8 cellular contexts compared by ENCODE assay signal in genomic region chr10:122567056-122567660, GRCh38. TPM values are rescaled to one million over a fixed set of nuclear protein-coding genes. Genes with fewer than 3 reads are reported as not detected.
DNase-seq lines count a peak whose midpoint lies in the region; ATAC-seq and TF ChIP-seq lines count a peak whose summit lies in the region.

No MANE protein-coding gene starts in this region.

- no peaks in the 10 kb centered on the region for H4K20me1 ChIP-seq in OCI-LY3 (ENCODE audit: insufficient read depth, low read length)

- H3K4me1 ChIP-seq in OCI-LY3 (ENCODE audit: low read length) (no peaks in the 10 kb centered on the region), colonic mucosa (no peaks in the 10 kb centered on the region)

- H3K4me3 ChIP-seq in OCI-LY3 (ENCODE audit: low read length): no peak overlapping the region
- H3K4me3 ChIP-seq in colonic mucosa: no peak overlapping the region

- TF ChIP-seq CTCF in OCI-LY3 (IDR thresholded peaks at IDR 0.05; ENCODE audit: low read depth, low read length): peak; percentile 62
- TF ChIP-seq CTCF in colonic mucosa (IDR thresholded peaks at IDR 0.05): peak; percentile 43
- TF ChIP-seq CTCF in nephron (IDR thresholded peaks at IDR 0.05; ENCODE audit: unreplicated experiment in 3 of 3): peak in 2 of 3 experiments; percentile 33 to 37

- H3K4me3 Mint-ChIP-seq in nephron: no peak overlapping the region

- peak; percentile 49 for DNase-seq in activated CD4-positive, CD25-positive, alpha-beta regulatory T cell treated with anti-CD3 and anti-CD28 coated beads, Interleukin-2, amount 50 U/mL, for 72 hours
- no peak for DNase-seq in colonic mucosa

- H3K4me1 Mint-ChIP-seq in nephron: peaks cover 4% of the 10 kb centered on the region

- H2AFZ ChIP-seq in OCI-LY3 (ENCODE audit: low read depth, low read length): no peak overlapping the region

- H3K27ac Mint-ChIP-seq in nephron: no peak overlapping the region

- H3K9me3 ChIP-seq in OCI-LY3 (ENCODE audit: insufficient read depth, low read length): no peaks in the 10 kb centered on the region
- no peaks in the 10 kb centered on the region for H3K9me3 ChIP-seq in colonic mucosa

- intact Hi-C loops in colonic mucosa (cut with DNase I): loop anchor here (5.0 to 10.0 kb wide), 3 partner anchors 132 to 270 kb away; no protein-coding TSS in a partner anchor

- H3K79me2 ChIP-seq in OCI-LY3 (ENCODE audit: low read length): no peaks in the 10 kb centered on the region

- no peak for ATAC-seq in activated CD4-positive, CD25-positive, alpha-beta regulatory T cell treated with anti-CD3 and anti-CD28 coated beads, Interleukin-2, amount 50 U/mL, for 24 hours
- no peak for ATAC-seq in GM21576 (IDR thresholded peaks at IDR 0.05; ENCODE audit: unreplicated experiment)
- ATAC-seq in HG02678 (IDR thresholded peaks at IDR 0.05; ENCODE audit: unreplicated experiment): no peak
- ATAC-seq in HG02798 (IDR thresholded peaks at IDR 0.05; ENCODE audit: poor library complexity, unreplicated experiment): no peak

- peaks cover 58% of the 10 kb centered on the region for H3K27me3 Mint-ChIP-seq in nephron (ENCODE audit: low read depth)

- H3K9me3 Mint-ChIP-seq in nephron: peaks cover under 1% of the 10 kb centered on the region

- H3K27ac ChIP-seq in OCI-LY3 (ENCODE audit: low read length): no peak overlapping the region
- H3K27ac ChIP-seq in colonic mucosa: no peak overlapping the region

- H3K9ac ChIP-seq in OCI-LY3 (ENCODE audit: low read length): no peak overlapping the region
- no peak overlapping the region for H3K9ac ChIP-seq in colonic mucosa (ENCODE audit: low read depth in 2 of 2, low read length in 2 of 2)

- H3K27me3 ChIP-seq in OCI-LY3 (ENCODE audit: low read depth, low read length) (peaks cover 13% of the 10 kb centered on the region), colonic mucosa (no peaks in the 10 kb centered on the region)

- no peaks in the 10 kb centered on the region for H3K36me3 Mint-ChIP-seq in nephron (ENCODE audit: low read depth)

- no peaks in the 10 kb centered on the region for H3K36me3 ChIP-seq in OCI-LY3 (replicated peaks; ENCODE audit: low read depth, low read length)
- H3K36me3 ChIP-seq in colonic mucosa: no peaks in the 10 kb centered on the region

- H3K4me2 ChIP-seq in OCI-LY3 (ENCODE audit: low read length): no peak overlapping the region

RNA-seq across cellular contexts. Expression of gene DMBT1, which starts 6.6 kb away (rescaled TPM):
- 100 to 1,000 TPM in 1 of 2 donors, 10 to 100 TPM in 1; 33.6 to 165 TPM for total RNA-seq in colonic mucosa
